19 cellular contexts compared by ENCODE assay signal in genomic region chr11:69362315-69362714, GRCh38.
DNase-seq lines count a peak whose midpoint lies in the region; ATAC-seq and TF ChIP-seq lines count a peak whose summit lies in the region.
"Had no signal": no experiment of that assay in that cellular context is flagged by ENCODE, and none has a peak within 500 bp of the region (broad histone marks: within the 10 kb centered on the region; RNA-seq: fewer than 3 reads in every experiment).

No MANE protein-coding gene starts in this region.

- intact Hi-C loops in activated CD4-positive, alpha-beta memory T cell treated with anti-CD3 and anti-CD28 coated beads for 36 hours (cut with micrococcal nuclease), result no loop called here
- intact Hi-C loops in PC-9 (cut with micrococcal nuclease; ENCODE audit: unreplicated experiment) (no loop called here), left colon (cut with DNase I, micrococcal nuclease) (no loop called here)

- peaks cover 2% of the 10 kb centered on the region for H3K27me3 Mint-ChIP-seq in activated CD4-positive, alpha-beta memory T cell treated with anti-CD3 and anti-CD28 coated beads for 36 hours
- H3K27me3 Mint-ChIP-seq in activated CD4-positive, alpha-beta memory T cell treated with anti-CD3 and anti-CD28 coated beads, Interleukin-2, amount 10 ng/mL, durations not matched to agents 7 days and 5 days, result peaks cover 4% of the 10 kb centered on the region
- H3K27me3 Mint-ChIP-seq: brain had no signal

- no peaks in the 10 kb centered on the region for H3K9me3 ChIP-seq in PC-9 (ENCODE audit: insufficient read depth, low read depth)
- H3K9me3 ChIP-seq: prostate gland, SJSA1 had no signal

- no peak overlapping the region for H3K4me3 ChIP-seq in GM12864 (ENCODE audit: low read depth, low read length)
- no peak overlapping the region for H3K4me3 ChIP-seq in PC-9
- H3K4me3 ChIP-seq: BLaER1, left lung, prostate gland, SJSA1 had no signal

- DNase-seq in activated CD4-positive, alpha-beta memory T cell treated with anti-CD3 and anti-CD28 coated beads for 36 hours, result peak; percentile 7
- no peak for DNase-seq in activated CD4-positive, alpha-beta memory T cell treated with anti-CD3 and anti-CD28 coated beads, Interleukin-2, amount 10 ng/mL, durations not matched to agents 7 days and 5 days
- DNase-seq in GM12864 (ENCODE audit: low read depth) (no peak), PC-9 (no peak), mesenteric fat pad (ENCODE audit: low spot score) (peak; percentile 39), left colon (no peak)
- DNase-seq: Caco-2, left lung, NCI-H1436 treated with DMSO at 0.1 percent for 48 hours, NCI-H526, nephron progenitor cell, small intestine had no signal

- peaks cover 43% of the 10 kb centered on the region for H4K20me1 ChIP-seq in PC-9 (ENCODE audit: insufficient read depth)
- H4K20me1 ChIP-seq: BLaER1 had no signal

- H3K27ac Mint-ChIP-seq in activated CD4-positive, alpha-beta memory T cell treated with anti-CD3 and anti-CD28 coated beads for 36 hours, result no peak overlapping the region
- no peak overlapping the region for H3K27ac Mint-ChIP-seq in activated CD4-positive, alpha-beta memory T cell treated with anti-CD3 and anti-CD28 coated beads, Interleukin-2, amount 10 ng/mL, durations not matched to agents 7 days and 5 days
- H3K27ac Mint-ChIP-seq: brain; dendritic cell treated with granulocyte-macrophage colony-stimulating factor and Interleukin-4, amounts not matched to agents 40 ng/mL and 50 ng/mL, for 4 days; nephron progenitor cell had no signal

- peaks cover 62% of the 10 kb centered on the region for H3K79me2 ChIP-seq in PC-9 (ENCODE audit: low read depth)

- peaks cover 15% of the 10 kb centered on the region for H3K4me1 ChIP-seq in PC-9 (replicated peaks; ENCODE audit: insufficient read depth)
- H3K4me1 ChIP-seq: prostate gland had no signal

- H3K27ac ChIP-seq in PC-9, result peak overlapping the region; percentile 24; the same call in 1 of the 2 replicates
- H3K27ac ChIP-seq: BLaER1, left lung, prostate gland, SJSA1 had no signal

- CTCF ChIA-PET in activated CD4-positive, alpha-beta memory T cell treated with anti-CD3 and anti-CD28 coated beads for 36 hours (lab: Charles Lee), result interaction anchor here (1.4 kb wide), 1 partner anchor 9 kb away, joined by 4 read pairs; no protein-coding TSS in a partner anchor
- CTCF ChIA-PET in activated CD4-positive, alpha-beta memory T cell treated with anti-CD3 and anti-CD28 coated beads, Interleukin-2, amount 10 ng/mL, durations not matched to agents 7 days and 5 days (lab: Charles Lee), result no interaction called here
- CTCF ChIA-PET in PC-9 (lab: Charles Lee), result no interaction called here

- POLR2A ChIA-PET in activated CD4-positive, alpha-beta memory T cell treated with anti-CD3 and anti-CD28 coated beads for 36 hours (lab: Charles Lee), result no interaction called here
- POLR2A ChIA-PET in activated CD4-positive, alpha-beta memory T cell treated with anti-CD3 and anti-CD28 coated beads, Interleukin-2, amount 10 ng/mL, durations not matched to agents 7 days and 5 days (lab: Charles Lee), result no interaction called here
- POLR2A ChIA-PET in PC-9 (lab: Charles Lee; ENCODE audit: unreplicated experiment), result interaction anchor here (0.6 kb wide), 1 partner anchor 41 kb away, joined by 3 read pairs; no protein-coding TSS in a partner anchor

- H3K4me2 ChIP-seq in PC-9, result no peak overlapping the region
- H3K4me2 ChIP-seq: BLaER1 had no signal

- BruUV-seq in PC-9 (replicated peaks; lab: Mats Ljungman, UMichigan), result no TSS peak

- H3K9me3 Mint-ChIP-seq in activated CD4-positive, alpha-beta memory T cell treated with anti-CD3 and anti-CD28 coated beads for 36 hours, result peaks cover 6% of the 10 kb centered on the region
- peaks cover 6% of the 10 kb centered on the region for H3K9me3 Mint-ChIP-seq in activated CD4-positive, alpha-beta memory T cell treated with anti-CD3 and anti-CD28 coated beads, Interleukin-2, amount 10 ng/mL, durations not matched to agents 7 days and 5 days
- H3K9me3 Mint-ChIP-seq: dendritic cell treated with granulocyte-macrophage colony-stimulating factor and Interleukin-4, amounts not matched to agents 40 ng/mL and 50 ng/mL, for 4 days had no signal

- H3K4me3 Mint-ChIP-seq in activated CD4-positive, alpha-beta memory T cell treated with anti-CD3 and anti-CD28 coated beads for 36 hours, result no peak overlapping the region
- H3K4me3 Mint-ChIP-seq in activated CD4-positive, alpha-beta memory T cell treated with anti-CD3 and anti-CD28 coated beads, Interleukin-2, amount 10 ng/mL, durations not matched to agents 7 days and 5 days, result no peak overlapping the region
- H3K4me3 Mint-ChIP-seq: brain; dendritic cell treated with granulocyte-macrophage colony-stimulating factor and Interleukin-4, amounts not matched to agents 40 ng/mL and 50 ng/mL, for 4 days; nephron progenitor cell had no signal

- no peaks in the 10 kb centered on the region for H3K4me1 Mint-ChIP-seq in activated CD4-positive, alpha-beta memory T cell treated with anti-CD3 and anti-CD28 coated beads for 36 hours (ENCODE audit: low read depth)
- no peaks in the 10 kb centered on the region for H3K4me1 Mint-ChIP-seq in activated CD4-positive, alpha-beta memory T cell treated with anti-CD3 and anti-CD28 coated beads, Interleukin-2, amount 10 ng/mL, durations not matched to agents 7 days and 5 days
- H3K4me1 Mint-ChIP-seq: brain, nephron progenitor cell had no signal

- H3K27me3 ChIP-seq in PC-9 (ENCODE audit: insufficient read depth, low read depth), result no peaks in the 10 kb centered on the region
- H3K27me3 ChIP-seq: BLaER1, left lung, SJSA1 had no signal

- H3K36me3 ChIP-seq in PC-9 (ENCODE audit: low read depth), result peaks cover 44% of the 10 kb centered on the region
- H3K36me3 ChIP-seq: BLaER1, left lung, prostate gland, SJSA1 had no signal

- H3K9me2 ChIP-seq in PC-9 (ENCODE audit: insufficient read depth), result no peaks in the 10 kb centered on the region

- TF ChIP-seq CTCF in GM12864 (IDR thresholded peaks at IDR 0.05; ENCODE audit: low read depth, low read length, missing control alignments) (peak; percentile 4), PC-9 (conservative IDR thresholded peaks at IDR 0.05) (0 out of 2 replicates have a peak, but pooled peaks have one; percentile 15)

- H2AFZ ChIP-seq in PC-9, result no peak overlapping the region

- H3K36me3 Mint-ChIP-seq in activated CD4-positive, alpha-beta memory T cell treated with anti-CD3 and anti-CD28 coated beads for 36 hours, result no peaks in the 10 kb centered on the region
- H3K36me3 Mint-ChIP-seq in activated CD4-positive, alpha-beta memory T cell treated with anti-CD3 and anti-CD28 coated beads, Interleukin-2, amount 10 ng/mL, durations not matched to agents 7 days and 5 days (ENCODE audit: low read depth), result no peaks in the 10 kb centered on the region
- H3K36me3 Mint-ChIP-seq: brain had no signal

- H3F3A ChIP-seq in PC-9 (ENCODE audit: insufficient read depth, low read depth), result peaks cover 81% of the 10 kb centered on the region

- ATAC-seq in HG02970 (IDR thresholded peaks at IDR 0.05; ENCODE audit: low FRiP score, unreplicated experiment) (no peak), left colon (no peak), GM18909 (IDR thresholded peaks at IDR 0.05; ENCODE audit: poor library complexity, unreplicated experiment) (no peak)
- ATAC-seq: left lung had no signal

Comparison
In these comparisons a context has a peak if more than half of its experiments do, and no peak if none do; other contexts are left out.
1. DNase-seq: peak in activated CD4-positive, alpha-beta memory T cell treated with anti-CD3 and anti-CD28 coated beads for 36 hours (single experiment) and mesenteric fat pad (single experiment); none in activated CD4-positive, alpha-beta memory T cell treated with anti-CD3 and anti-CD28 coated beads, Interleukin-2, amount 10 ng/mL, durations not matched to agents 7 days and 5 days (single experiment), GM12864 (single experiment), PC-9 (0 of 2) and left colon (0 of 2).